16 cellular contexts compared by ENCODE assay signal in the genomic region with DNA sequence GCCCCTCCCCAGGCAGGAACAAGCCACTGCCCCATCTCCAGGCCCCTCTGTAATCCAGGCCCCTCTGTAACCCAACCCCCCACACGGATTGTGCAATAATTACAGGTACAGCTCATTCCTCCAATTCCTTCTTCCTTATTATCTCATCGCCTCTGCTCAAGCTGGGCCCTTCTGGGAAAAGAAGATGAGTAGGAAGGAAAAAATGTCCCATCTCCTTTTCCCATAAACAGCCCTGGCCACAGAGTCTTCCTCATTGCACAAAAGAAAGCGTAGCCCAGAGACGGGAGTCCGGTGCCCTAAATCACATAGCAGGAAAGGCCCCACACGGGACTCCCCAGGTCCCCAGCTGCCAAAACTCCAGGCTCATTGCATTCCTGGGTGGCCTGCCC. TPM values are rescaled to one million over a fixed set of nuclear protein-coding genes. Genes with fewer than 3 reads are reported as not detected.
DNase-seq lines count a peak whose midpoint lies in the region; TF ChIP-seq lines count a peak whose summit lies in the region.
"Had no signal": no experiment of that assay in that cellular context is flagged by ENCODE, and none has a peak within 500 bp of the region (broad histone marks: within the 10 kb centered on the region; RNA-seq: fewer than 3 reads in every experiment).

No MANE protein-coding gene starts in this region.

- H3K4me3 ChIP-seq in cardiac fibroblast (replicated peaks in 1 of 2; ENCODE audit: low read depth in 2 of 2, low read length in 2 of 2) = no peak overlapping the region
- H3K4me3 ChIP-seq in mesenchymal stem cell (ENCODE audit: insufficient read depth in 1 of 2, low read depth in 1 of 2, low read length in 2 of 2) = no peak overlapping the region
- no peak overlapping the region for H3K4me3 ChIP-seq in sigmoid colon
- H3K4me3 ChIP-seq in CD8-positive, alpha-beta memory T cell (ENCODE audit: low read length) = no peak overlapping the region
- H3K4me3 ChIP-seq: GM12878 had no signal

- H3K79me1 ChIP-seq in mesenchymal stem cell (replicated peaks; ENCODE audit: low read length, poor library complexity, severe bottlenecking) = peaks cover 3% of the 10 kb centered on the region

- TF ChIP-seq EP300 in sigmoid colon (IDR thresholded peaks at IDR 0.05) = no peak

- peak overlapping the region; percentile 41 for H4K8ac ChIP-seq in mesenchymal stem cell (ENCODE audit: low read length)

- peak overlapping the region in 1 of 2 experiments; percentile 99 for H2BK12ac ChIP-seq in mesenchymal stem cell (ENCODE audit: low read length in 2 of 2)

- WGBS in mesenchymal stem cell = 1% methylated on average over 6 of the region's 6 CpGs
- 33 to 58% methylated on average over 6 of the region's 6 CpGs for WGBS in sigmoid colon, 2 donors

- no peaks in the 10 kb centered on the region for H3K27me3 Mint-ChIP-seq in CD8-positive, alpha-beta memory T cell
- H3K27me3 Mint-ChIP-seq: T-helper 17 cell had no signal

- peak overlapping the region; percentile 55 for H4K91ac ChIP-seq in mesenchymal stem cell (ENCODE audit: low read length)

- peak overlapping the region in 1 of 2 experiments; percentile 53 for H3K14ac ChIP-seq in mesenchymal stem cell (ENCODE audit: low read length in 2 of 2)

- no peak overlapping the region for H3K23ac ChIP-seq in mesenchymal stem cell (ENCODE audit: low read length in 2 of 2)

- peak overlapping the region; percentile 61 for H3K9ac ChIP-seq in mesenchymal stem cell (ENCODE audit: low read length)

- H2BK120ac ChIP-seq in mesenchymal stem cell (ENCODE audit: low read depth, low read length) = peak overlapping the region; percentile 75

- no peak overlapping the region for H2BK5ac ChIP-seq in mesenchymal stem cell (ENCODE audit: low read depth, low read length, poor library complexity, severe bottlenecking)

- peak overlapping the region; percentile 93 for H3K27ac ChIP-seq in mesenchymal stem cell (ENCODE audit: low read length, poor library complexity, severe bottlenecking)
- peak overlapping the region in 1 of 4 donors; percentile 41 for H3K27ac ChIP-seq in sigmoid colon
- no peak overlapping the region for H3K27ac ChIP-seq in CD8-positive, alpha-beta memory T cell (ENCODE audit: low read depth, low read length)

- H2AK5ac ChIP-seq in mesenchymal stem cell (ENCODE audit: low read length, severe bottlenecking) = peak overlapping the region; percentile 88

- peaks cover 20 to 25% (median 22%) of the 10 kb centered on the region in 3 donors for H3K4me1 Mint-ChIP-seq in CD8-positive, alpha-beta memory T cell

- H3K27ac Mint-ChIP-seq in CD8-positive, alpha-beta memory T cell = peak overlapping the region in 2 of 8 donors; percentile 60 to 88
- H3K27ac Mint-ChIP-seq: dendritic cell treated with granulocyte-macrophage colony-stimulating factor and Interleukin-4, amounts not matched to agents 40 ng/mL and 50 ng/mL, for 4 days; T-helper 17 cell had no signal

- H3K9me3 Mint-ChIP-seq in CD8-positive, alpha-beta memory T cell = no peaks in the 10 kb centered on the region
- H3K9me3 Mint-ChIP-seq: dendritic cell treated with granulocyte-macrophage colony-stimulating factor and Interleukin-4, amounts not matched to agents 40 ng/mL and 50 ng/mL, for 4 days had no signal

- H3K4ac ChIP-seq in mesenchymal stem cell (ENCODE audit: low read depth in 1 of 2, low read length in 2 of 2) = peak overlapping the region in 1 of 2 experiments; percentile 71

- peak; percentile 86 for DNase-seq in AG08395 (ENCODE audit: low spot score)
- peak; percentile 78 for DNase-seq in LHCN-M2 (ENCODE audit: low read depth)
- DNase-seq in cardiac fibroblast (ENCODE audit: low read depth in 2 of 2) = peak; percentile 60 to 79
- peak; percentile 95 for DNase-seq in mesenchymal stem cell
- DNase-seq in NCI-H1105 treated with DMSO at 0.1 percent for 48 hours (lab: John Stamatoyannopoulos, UW) = no peak
- no peak for DNase-seq in SKM-1 treated with dmso at 0.1 percent for 144 hours (lab: John Stamatoyannopoulos, UW; ENCODE audit: unreplicated experiment)
- DNase-seq in sigmoid colon = no peak
- no peak for DNase-seq in CD8-positive, alpha-beta memory T cell
- DNase-seq: activated T-cell treated with anti-CD3 and anti-CD28 coated beads, Interleukin-2, amount 50 U/mL, for 48 hours; C1 segment of cervical spinal cord; KG1; NCI-H446; stimulated activated naive CD4-positive, alpha-beta T cell treated with Interleukin-2 at 50 U/mL for 16 hours; T-helper 17 cell had no signal

- POLR2A ChIA-PET in CD8-positive, alpha-beta memory T cell (lab: Charles Lee) = no interaction called here

- CTCF ChIA-PET in CD8-positive, alpha-beta memory T cell (lab: Charles Lee) = interaction anchor here (1.2 to 5.0 kb wide), 3 partner anchors 9 to 256 kb away, joined by 3 to 51 read pairs (median 24); partner anchors contain the start of gene CARHSP1

- no peak overlapping the region for H3K4me3 Mint-ChIP-seq in CD8-positive, alpha-beta memory T cell
- H3K4me3 Mint-ChIP-seq: dendritic cell treated with granulocyte-macrophage colony-stimulating factor and Interleukin-4, amounts not matched to agents 40 ng/mL and 50 ng/mL, for 4 days had no signal

- H3K27me3 ChIP-seq in mesenchymal stem cell (ENCODE audit: control insufficient read depth in 1 of 2, insufficient read depth in 1 of 2, low read length in 2 of 2) (no peaks in the 10 kb centered on the region), sigmoid colon (peaks cover 0 to 28% (median 5%) of the 10 kb centered on the region in 3 donors)
- H3K27me3 ChIP-seq in CD8-positive, alpha-beta memory T cell (ENCODE audit: insufficient read depth, low read length, poor library complexity, severe bottlenecking) = no peaks in the 10 kb centered on the region

- no peak overlapping the region for H2AFZ ChIP-seq in mesenchymal stem cell (ENCODE audit: low read depth, low read length)

- H3K9me3 ChIP-seq in mesenchymal stem cell (ENCODE audit: control insufficient read depth, low read length) = no peaks in the 10 kb centered on the region
- no peaks in the 10 kb centered on the region for H3K9me3 ChIP-seq in sigmoid colon
- no peaks in the 10 kb centered on the region for H3K9me3 ChIP-seq in CD8-positive, alpha-beta memory T cell (ENCODE audit: low read length)

- no peaks in the 10 kb centered on the region for H3K36me3 Mint-ChIP-seq in CD8-positive, alpha-beta memory T cell

- H2BK15ac ChIP-seq in mesenchymal stem cell (ENCODE audit: low read depth, poor library complexity, severe bottlenecking) = no peak overlapping the region

- H3K4me2 ChIP-seq in mesenchymal stem cell (ENCODE audit: low read length, poor library complexity, severe bottlenecking) = no peak overlapping the region

- intact Hi-C loops in sigmoid colon (cut with DNase I) = no loop called here

- no peak for TF ChIP-seq POLR2A in sigmoid colon (IDR thresholded peaks at IDR 0.05)

- H3K18ac ChIP-seq in mesenchymal stem cell (ENCODE audit: low read depth in 1 of 2, low read length in 2 of 2) = peak overlapping the region; percentile 46 to 95

- H3K4me1 ChIP-seq in mesenchymal stem cell (ENCODE audit: control insufficient read depth, insufficient read depth, low read depth, low read length) (peaks cover 18% of the 10 kb centered on the region), sigmoid colon (peaks cover 0 to 6% (median 2%) of the 10 kb centered on the region in 4 donors)
- H3K4me1 ChIP-seq in CD8-positive, alpha-beta memory T cell (ENCODE audit: insufficient read depth, low read length) = peaks cover 3% of the 10 kb centered on the region

- TF ChIP-seq CTCF in cardiac fibroblast (IDR thresholded peaks at IDR 0.05; ENCODE audit: low read depth, low read length) = no peak
- TF ChIP-seq CTCF in sigmoid colon (IDR thresholded peaks at IDR 0.05) = no peak

- H3K36me3 ChIP-seq in mesenchymal stem cell (ENCODE audit: control insufficient read depth in 1 of 2, insufficient read depth in 2 of 2, low read depth in 1 of 2, low read length in 2 of 2) (no peaks in the 10 kb centered on the region), sigmoid colon (no peaks in the 10 kb centered on the region)
- no peaks in the 10 kb centered on the region for H3K36me3 ChIP-seq in CD8-positive, alpha-beta memory T cell (ENCODE audit: insufficient read depth, low read length)

RNA-seq across cellular contexts. Expression of gene LITAFD, which starts 3.6 kb away (rescaled TPM):
- not detected in 2 replicates for total RNA-seq in LHCN-M2 (2014; rRNA removed)
- polyA plus RNA-seq in LHCN-M2 (2012) = not detected
- polyA plus RNA-seq in mesenchymal stem cell (2013, experiment 1 of 2) = not detected
- not detected for polyA plus RNA-seq in mesenchymal stem cell (2013, experiment 2 of 2)
- total RNA-seq in sigmoid colon = not detected
- polyA plus RNA-seq in sigmoid colon = not detected
- not detected for total RNA-seq in CD8-positive, alpha-beta memory T cell
- not detected for polyA plus RNA-seq in CD8-positive, alpha-beta memory T cell
- total RNA-seq: GM12878 had no signal
- polyA plus RNA-seq: GM12878 had no signal

RNA-seq across cellular contexts. Expression of gene CARHSP1, which starts 9.7 kb away (rescaled TPM):
- total RNA-seq in LHCN-M2 (2014; rRNA removed) (220 and 222 TPM in 2 replicates), sigmoid colon (10 to 100 TPM; 32.1 to 79.5 (median 52.8) TPM)
- 202 TPM for polyA plus RNA-seq in LHCN-M2 (2012)
- 78.8 TPM for polyA plus RNA-seq in mesenchymal stem cell (2013, experiment 1 of 2)
- polyA plus RNA-seq in mesenchymal stem cell (2013, experiment 2 of 2) = 76.6 TPM
- 100 to 1,000 TPM; 121 to 154 (median 134) TPM for polyA plus RNA-seq in sigmoid colon
- 10 to 100 TPM; 52.6 to 57.8 TPM for total RNA-seq in CD8-positive, alpha-beta memory T cell
- polyA plus RNA-seq in CD8-positive, alpha-beta memory T cell = 58.5 TPM

Comparison
In these comparisons a context has a peak if more than half of its experiments do, and no peak if none do; other contexts are left out.
1. DNase-seq: peak in AG08395 (single experiment), LHCN-M2 (single experiment), cardiac fibroblast (2 of 2) and mesenchymal stem cell (single experiment); none in NCI-H1105 treated with DMSO at 0.1 percent for 48 hours (single experiment), SKM-1 treated with dmso at 0.1 percent for 144 hours (single experiment), sigmoid colon (single experiment) and CD8-positive, alpha-beta memory T cell (0 of 5).